In the genomic region with DNA sequence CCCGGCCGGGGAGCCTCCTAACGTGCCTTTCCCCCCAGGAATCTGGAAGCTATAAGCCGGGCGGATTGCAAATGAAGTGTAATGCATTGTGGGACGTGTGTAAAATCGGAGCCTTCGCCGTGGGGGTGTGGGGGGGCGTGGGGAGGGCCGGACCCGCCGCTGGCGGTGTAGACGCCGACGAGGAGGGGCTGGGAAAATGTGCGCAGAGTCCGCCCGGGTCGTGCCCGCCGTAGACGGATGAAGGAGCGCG, we compare ENCODE assay signal across 10 cellular contexts. TPM values are rescaled to one million over a fixed set of nuclear protein-coding genes. Genes with fewer than 3 reads are reported as not detected.
A peak's percentile ranks its signal among the peaks of the same experiment; 100 is the strongest.
DNase-seq lines count a peak whose midpoint lies in the region; ATAC-seq and TF ChIP-seq lines count a peak whose summit lies in the region.
"Had no signal": no experiment of that assay in that cellular context is flagged by ENCODE, and none has a peak within 500 bp of the region (broad histone marks: within the 10 kb centered on the region; RNA-seq: fewer than 3 reads in every experiment).

No MANE protein-coding gene starts in this region.

- H3K27me3 ChIP-seq in body of pancreas (no peaks in the 10 kb centered on the region), iPS-15b (ENCODE audit: control insufficient read depth, insufficient read depth, low read length) (peaks cover 63% of the 10 kb centered on the region), sigmoid colon (no peaks in the 10 kb centered on the region)
- H3K27me3 ChIP-seq: BLaER1 had no signal

- H3K9ac ChIP-seq in iPS-15b (ENCODE audit: low read depth, low read length) = no peak overlapping the region
- H3K9ac ChIP-seq: BLaER1 had no signal

- ATAC-seq in body of pancreas (no peak), GM21515 (IDR thresholded peaks at IDR 0.05; ENCODE audit: unreplicated experiment) (no peak), HG03354 (IDR thresholded peaks at IDR 0.05; ENCODE audit: poor library complexity, severe bottlenecking, unreplicated experiment) (no peak)

- H3K4me3 ChIP-seq in body of pancreas = peak overlapping the region; percentile 43 to 53
- peak overlapping the region; percentile 69 for H3K4me3 ChIP-seq in iPS-15b (ENCODE audit: low read depth, low read length)
- H3K4me3 ChIP-seq in sigmoid colon = peak overlapping the region; percentile 48 to 75 (median 64)
- H3K4me3 ChIP-seq: BLaER1 had no signal

- H3K4me1 ChIP-seq in body of pancreas (peaks cover 31% of the 10 kb centered on the region), iPS-15b (ENCODE audit: control insufficient read depth, insufficient read depth, low read length) (peaks cover 14% of the 10 kb centered on the region), sigmoid colon (peaks cover 0 to 28% (median 20%) of the 10 kb centered on the region in 4 donors)
- H3K4me1 ChIP-seq: BLaER1 had no signal

- no peaks in the 10 kb centered on the region for H3K4me1 Mint-ChIP-seq in Calu3 (ENCODE audit: low read depth, unreplicated experiment)

- no peak for TF ChIP-seq CTCF in Calu3 (IDR thresholded peaks at IDR 0.05; ENCODE audit: unreplicated experiment)
- TF ChIP-seq CTCF in body of pancreas (IDR thresholded peaks at IDR 0.05) = no peak
- no peak for TF ChIP-seq CTCF in sigmoid colon (IDR thresholded peaks at IDR 0.05)

- no peaks in the 10 kb centered on the region for H3K9me3 Mint-ChIP-seq in Calu3 (ENCODE audit: low read depth, unreplicated experiment)
- H3K9me3 Mint-ChIP-seq: activated naive CD8-positive, alpha-beta T cell treated with anti-CD3 and anti-CD28 coated beads for 36 hours had no signal

- H3K27ac Mint-ChIP-seq in Calu3 (ENCODE audit: unreplicated experiment) = no peak overlapping the region
- H3K27ac Mint-ChIP-seq: activated naive CD8-positive, alpha-beta T cell treated with anti-CD3 and anti-CD28 coated beads for 36 hours had no signal

- no peaks in the 10 kb centered on the region for H3K9me3 ChIP-seq in body of pancreas
- H3K9me3 ChIP-seq in iPS-15b (ENCODE audit: control insufficient read depth, insufficient read depth, low read length) = no peaks in the 10 kb centered on the region
- H3K9me3 ChIP-seq in sigmoid colon = no peaks in the 10 kb centered on the region

- peak overlapping the region; percentile 75 for H3K4me3 Mint-ChIP-seq in Calu3 (ENCODE audit: low read depth, unreplicated experiment)
- H3K4me3 Mint-ChIP-seq: activated naive CD8-positive, alpha-beta T cell treated with anti-CD3 and anti-CD28 coated beads for 36 hours had no signal

- H3K27ac ChIP-seq in body of pancreas = peak overlapping the region in 1 of 4 donors; percentile 76
- peak overlapping the region in 3 of 4 donors; percentile 18 to 78 (median 64) for H3K27ac ChIP-seq in sigmoid colon
- H3K27ac ChIP-seq: BLaER1 had no signal

- intact Hi-C loops in Calu3 (cut with micrococcal nuclease; ENCODE audit: unreplicated experiment) (no loop called here), body of pancreas (cut with DNase I) (no loop called here), sigmoid colon (cut with DNase I) (loop anchor here (5.0 kb wide), 1 partner anchor 81 kb away; no protein-coding TSS in a partner anchor)

- DNase-seq in Calu3 = no peak
- peak in 1 of 4 donors; percentile 18 for DNase-seq in body of pancreas
- DNase-seq in sigmoid colon = no peak
- no peak for DNase-seq in SKM-1 treated with dmso at 0.1 percent for 144 hours (lab: John Stamatoyannopoulos, UW; ENCODE audit: unreplicated experiment)
- no peak for DNase-seq in NCI-H510A (lab: John Stamatoyannopoulos, UW)

- CTCF ChIA-PET in Calu3 (lab: Charles Lee) = no interaction called here

- no peak for TF ChIP-seq EP300 in sigmoid colon (IDR thresholded peaks at IDR 0.05)

- H3K27me3 Mint-ChIP-seq in Calu3 (ENCODE audit: unreplicated experiment) = no peaks in the 10 kb centered on the region

- no TSS peak for BruUV-seq in Calu3 (replicated peaks; lab: Mats Ljungman, UMichigan)

- H3K36me3 Mint-ChIP-seq in Calu3 (ENCODE audit: insufficient read depth, unreplicated experiment) = peaks cover 27% of the 10 kb centered on the region
- H3K36me3 Mint-ChIP-seq: activated naive CD8-positive, alpha-beta T cell treated with anti-CD3 and anti-CD28 coated beads for 36 hours had no signal

- no peaks in the 10 kb centered on the region for H3K36me3 ChIP-seq in body of pancreas (replicated peaks in 1 of 2; ENCODE audit: insufficient read depth in 1 of 2, low read depth in 2 of 2)
- H3K36me3 ChIP-seq in iPS-15b (ENCODE audit: control insufficient read depth, insufficient read depth, low read length) = no peaks in the 10 kb centered on the region
- H3K36me3 ChIP-seq in sigmoid colon = no peaks in the 10 kb centered on the region
- H3K36me3 ChIP-seq: BLaER1 had no signal

- 5 to 16% methylated on average over 18 to 25 of the region's 26 CpGs for WGBS in body of pancreas, 2 donors
- 1 to 3% methylated on average over 26 of the region's 26 CpGs for WGBS in sigmoid colon, 2 donors

- TF ChIP-seq POLR2A in body of pancreas (IDR thresholded peaks at IDR 0.05) = no peak
- no peak for TF ChIP-seq POLR2A in sigmoid colon (IDR thresholded peaks at IDR 0.05)

RNA-seq across cellular contexts. Expression of a gene that starts 1.3 kb away (rescaled TPM):
- total RNA-seq in Calu3 (2022) (7.1 and 10.0 TPM in 2 replicates), body of pancreas (10 to 100 TPM; 15.0 to 15.8 TPM), sigmoid colon (1 to 10 TPM; 2.2 to 9.6 (median 5.7) TPM)
- polyA plus RNA-seq in sigmoid colon = under 1 TPM; under 0.01 to 0.89 (median 0.23) TPM
- total RNA-seq: activated naive CD8-positive, alpha-beta T cell treated with anti-CD3 and anti-CD28 coated beads for 36 hours had no signal
